Comparison of ENCODE assay signal across 8 cellular contexts in genomic region chr9:125236535-125237159, GRCh38. TPM values are rescaled to one million over a fixed set of nuclear protein-coding genes. Genes with fewer than 3 reads are reported as not detected.
DNase-seq lines count a peak whose midpoint lies in the region; ATAC-seq and TF ChIP-seq lines count a peak whose summit lies in the region.
"Not testable (repeated sequence)": the region's sequence is repeated elsewhere in the genome, so short reads cannot be mapped to it uniquely, and the experiment has no call there.

No MANE protein-coding gene starts in this region.

- not testable (repeated sequence) for ATAC-seq in central memory CD8-positive, alpha-beta T cell (replicated peaks; ENCODE audit: extremely low read depth, poor library complexity, severe bottlenecking); naive thymus-derived CD8-positive, alpha-beta T cell; stimulated activated memory B cell treated with anti-CD40 and anti-IgM and Interleukin-4, amounts not matched to agents 10 μg/mL and 1 μg/mL and 100 μg/mL, for 72 hours

- POLR2A ChIA-PET in naive thymus-derived CD8-positive, alpha-beta T cell (lab: Charles Lee): interaction anchor here (1.0 kb wide), 1 partner anchor 10 kb away, joined by 3 read pairs; no protein-coding TSS in a partner anchor

- H3F3A ChIP-seq in Loucy (ENCODE audit: low read depth): peaks cover 15% of the 10 kb centered on the region

- intact Hi-C loops in activated T-helper 2 cell treated with anti-CD3 and anti-CD28 coated beads, Interferon-gamma antibody, Interleukin-2, Interleukin-4, amounts not matched to agents 10 μg/mL and 5 μg/mL and 100 μg/mL, durations not matched to agents 14 hours and 24 hours and 36 hours (cut with micrococcal nuclease): loop anchor here (10.0 kb wide), 1 partner anchor 128 kb away; no protein-coding TSS in a partner anchor

- H3K27ac Mint-ChIP-seq in T-helper 2 cell treated with Interferon-gamma antibody and Interleukin-4, amounts not matched to agents 5 μg/mL and 100 μg/mL, for 36 hours: peak overlapping the region; percentile 62
- H3K27ac Mint-ChIP-seq in activated T-helper 2 cell treated with anti-CD3 and anti-CD28 coated beads, Interferon-gamma antibody, Interleukin-2, Interleukin-4, amounts not matched to agents 10 μg/mL and 5 μg/mL and 100 μg/mL, durations not matched to agents 14 hours and 24 hours and 36 hours: peak overlapping the region; percentile 50
- peak overlapping the region; percentile 81 for H3K27ac Mint-ChIP-seq in central memory CD8-positive, alpha-beta T cell (ENCODE audit: low read depth)
- H3K27ac Mint-ChIP-seq in naive thymus-derived CD8-positive, alpha-beta T cell: peak overlapping the region in 9 of 10 donors; percentile 3 to 97 (median 76)
- peak overlapping the region; percentile 23 for H3K27ac Mint-ChIP-seq in stimulated activated memory B cell treated with anti-CD40 and anti-IgM and Interleukin-4, amounts not matched to agents 10 μg/mL and 1 μg/mL and 100 μg/mL, for 72 hours

- H3K27me3 ChIP-seq in BLaER1; Loucy (ENCODE audit: insufficient read depth, low read length, poor library complexity, severe bottlenecking); cardiac muscle cell: not testable (repeated sequence)

- DNase-seq in T-helper 2 cell treated with Interferon-gamma antibody and Interleukin-4, amounts not matched to agents 5 μg/mL and 100 μg/mL, for 36 hours (ENCODE audit: low spot score); activated T-helper 2 cell treated with anti-CD3 and anti-CD28 coated beads, Interferon-gamma antibody, Interleukin-2, Interleukin-4, amounts not matched to agents 10 μg/mL and 5 μg/mL and 100 μg/mL, durations not matched to agents 14 hours and 24 hours and 36 hours (ENCODE audit: low spot score); central memory CD8-positive, alpha-beta T cell (ENCODE audit: low spot score in 2 of 2); cardiac muscle cell (ENCODE audit: low read depth in 1 of 2, low spot score in 1 of 2); naive thymus-derived CD8-positive, alpha-beta T cell: not testable (repeated sequence)

- not testable (repeated sequence) for H3K4me3 ChIP-seq in BLaER1
- H3K4me3 ChIP-seq in Loucy (ENCODE audit: low read length, poor library complexity, severe bottlenecking) (peak overlapping the region; percentile 98), cardiac muscle cell (peak overlapping the region; percentile 16)

- not testable (repeated sequence) for H3K9me2 ChIP-seq in Loucy (replicated peaks; ENCODE audit: low read depth, low read length)

- H3K9ac ChIP-seq in BLaER1: not testable (repeated sequence)
- H3K9ac ChIP-seq in Loucy (ENCODE audit: low read depth, low read length, poor library complexity, severe bottlenecking): peak overlapping the region; percentile 99

- H3K36me3 ChIP-seq in BLaER1 (peaks cover 77% of the 10 kb centered on the region), Loucy (ENCODE audit: insufficient read depth, low read length) (peaks cover 64% of the 10 kb centered on the region), cardiac muscle cell (peaks cover 40% of the 10 kb centered on the region)

- H3K9me3 ChIP-seq in BLaER1; Loucy (ENCODE audit: insufficient read depth, low read depth, low read length); cardiac muscle cell (ENCODE audit: low read depth): not testable (repeated sequence)

- not testable (repeated sequence) for TF ChIP-seq CTCF in Loucy (conservative IDR thresholded peaks at IDR 0.05; ENCODE audit: low read length); cardiac muscle cell (IDR thresholded peaks at IDR 0.05; ENCODE audit: low read depth, low read length)

- peaks cover 74% of the 10 kb centered on the region for H4K20me1 ChIP-seq in BLaER1
- H4K20me1 ChIP-seq in Loucy (ENCODE audit: insufficient read depth, low read length, poor library complexity, severe bottlenecking): peaks cover 67% of the 10 kb centered on the region

- peaks cover 40% of the 10 kb centered on the region for H3K4me1 Mint-ChIP-seq in T-helper 2 cell treated with Interferon-gamma antibody and Interleukin-4, amounts not matched to agents 5 μg/mL and 100 μg/mL, for 36 hours (ENCODE audit: low read depth)
- H3K4me1 Mint-ChIP-seq in activated T-helper 2 cell treated with anti-CD3 and anti-CD28 coated beads, Interferon-gamma antibody, Interleukin-2, Interleukin-4, amounts not matched to agents 10 μg/mL and 5 μg/mL and 100 μg/mL, durations not matched to agents 14 hours and 24 hours and 36 hours (ENCODE audit: low read depth): peaks cover 35% of the 10 kb centered on the region
- peaks cover 44% of the 10 kb centered on the region for H3K4me1 Mint-ChIP-seq in central memory CD8-positive, alpha-beta T cell
- peaks cover 30 to 66% (median 56%) of the 10 kb centered on the region in 4 donors for H3K4me1 Mint-ChIP-seq in naive thymus-derived CD8-positive, alpha-beta T cell
- H3K4me1 Mint-ChIP-seq in stimulated activated memory B cell treated with anti-CD40 and anti-IgM and Interleukin-4, amounts not matched to agents 10 μg/mL and 1 μg/mL and 100 μg/mL, for 72 hours: peaks cover 40% of the 10 kb centered on the region

- H2AFZ ChIP-seq in Loucy (ENCODE audit: low read length): not testable (repeated sequence)

- peak overlapping the region; percentile 98 for H3K4me3 Mint-ChIP-seq in T-helper 2 cell treated with Interferon-gamma antibody and Interleukin-4, amounts not matched to agents 5 μg/mL and 100 μg/mL, for 36 hours
- peak overlapping the region; percentile 100 for H3K4me3 Mint-ChIP-seq in activated T-helper 2 cell treated with anti-CD3 and anti-CD28 coated beads, Interferon-gamma antibody, Interleukin-2, Interleukin-4, amounts not matched to agents 10 μg/mL and 5 μg/mL and 100 μg/mL, durations not matched to agents 14 hours and 24 hours and 36 hours (ENCODE audit: low read depth)
- H3K4me3 Mint-ChIP-seq in central memory CD8-positive, alpha-beta T cell: peak overlapping the region; percentile 96
- peak overlapping the region in 9 of 10 donors; percentile 20 to 99 (median 62) for H3K4me3 Mint-ChIP-seq in naive thymus-derived CD8-positive, alpha-beta T cell
- peak overlapping the region; percentile 14 for H3K4me3 Mint-ChIP-seq in stimulated activated memory B cell treated with anti-CD40 and anti-IgM and Interleukin-4, amounts not matched to agents 10 μg/mL and 1 μg/mL and 100 μg/mL, for 72 hours

- H3K36me3 Mint-ChIP-seq in T-helper 2 cell treated with Interferon-gamma antibody and Interleukin-4, amounts not matched to agents 5 μg/mL and 100 μg/mL, for 36 hours (ENCODE audit: low read depth): peaks cover 79% of the 10 kb centered on the region
- H3K36me3 Mint-ChIP-seq in activated T-helper 2 cell treated with anti-CD3 and anti-CD28 coated beads, Interferon-gamma antibody, Interleukin-2, Interleukin-4, amounts not matched to agents 10 μg/mL and 5 μg/mL and 100 μg/mL, durations not matched to agents 14 hours and 24 hours and 36 hours (ENCODE audit: low read depth): peaks cover 82% of the 10 kb centered on the region
- H3K36me3 Mint-ChIP-seq in central memory CD8-positive, alpha-beta T cell (ENCODE audit: insufficient read depth): peaks cover 84% of the 10 kb centered on the region
- H3K36me3 Mint-ChIP-seq in naive thymus-derived CD8-positive, alpha-beta T cell: peaks cover 12 to 87% (median 42%) of the 10 kb centered on the region in 3 donors
- H3K36me3 Mint-ChIP-seq in stimulated activated memory B cell treated with anti-CD40 and anti-IgM and Interleukin-4, amounts not matched to agents 10 μg/mL and 1 μg/mL and 100 μg/mL, for 72 hours: peaks cover 52% of the 10 kb centered on the region

- not testable (repeated sequence) for H3K27me3 Mint-ChIP-seq in T-helper 2 cell treated with Interferon-gamma antibody and Interleukin-4, amounts not matched to agents 5 μg/mL and 100 μg/mL, for 36 hours (ENCODE audit: low read depth); activated T-helper 2 cell treated with anti-CD3 and anti-CD28 coated beads, Interferon-gamma antibody, Interleukin-2, Interleukin-4, amounts not matched to agents 10 μg/mL and 5 μg/mL and 100 μg/mL, durations not matched to agents 14 hours and 24 hours and 36 hours (ENCODE audit: low read depth); central memory CD8-positive, alpha-beta T cell; naive thymus-derived CD8-positive, alpha-beta T cell; stimulated activated memory B cell treated with anti-CD40 and anti-IgM and Interleukin-4, amounts not matched to agents 10 μg/mL and 1 μg/mL and 100 μg/mL, for 72 hours

- peaks cover 42% of the 10 kb centered on the region for H3K4me1 ChIP-seq in BLaER1
- peaks cover 45% of the 10 kb centered on the region for H3K4me1 ChIP-seq in Loucy (ENCODE audit: insufficient read depth, low read length, poor library complexity, severe bottlenecking)
- H3K4me1 ChIP-seq in cardiac muscle cell (ENCODE audit: low read depth): peaks cover 40% of the 10 kb centered on the region

- H3K4me2 ChIP-seq in BLaER1: peak overlapping the region; percentile 73
- peak overlapping the region; percentile 88 for H3K4me2 ChIP-seq in Loucy (ENCODE audit: low read depth, low read length, poor library complexity, severe bottlenecking)

- H3K27ac ChIP-seq in BLaER1: not testable (repeated sequence)
- H3K27ac ChIP-seq in cardiac muscle cell: peak overlapping the region; percentile 34

- peaks cover 65% of the 10 kb centered on the region for H3K79me2 ChIP-seq in Loucy (ENCODE audit: insufficient read depth, low read length)

- not testable (repeated sequence) for H3K9me3 Mint-ChIP-seq in T-helper 2 cell treated with Interferon-gamma antibody and Interleukin-4, amounts not matched to agents 5 μg/mL and 100 μg/mL, for 36 hours; activated T-helper 2 cell treated with anti-CD3 and anti-CD28 coated beads, Interferon-gamma antibody, Interleukin-2, Interleukin-4, amounts not matched to agents 10 μg/mL and 5 μg/mL and 100 μg/mL, durations not matched to agents 14 hours and 24 hours and 36 hours; central memory CD8-positive, alpha-beta T cell; naive thymus-derived CD8-positive, alpha-beta T cell; stimulated activated memory B cell treated with anti-CD40 and anti-IgM and Interleukin-4, amounts not matched to agents 10 μg/mL and 1 μg/mL and 100 μg/mL, for 72 hours

RNA-seq across cellular contexts. Expression of gene HSPA5, which starts 4.5 kb away (rescaled TPM):
- total RNA-seq in activated T-helper 2 cell treated with anti-CD3 and anti-CD28 coated beads, Interferon-gamma antibody, Interleukin-2, Interleukin-4, amounts not matched to agents 10 μg/mL and 5 μg/mL and 100 μg/mL, durations not matched to agents 14 hours and 24 hours and 36 hours: 283 and 285 TPM in 2 replicates
- 69.2 and 182 TPM in 2 replicates for total RNA-seq in cardiac muscle cell
- 285 and 882 TPM in 2 replicates for polyA plus RNA-seq in cardiac muscle cell
- 10 to 100 TPM; 94.6 to 96.6 TPM for total RNA-seq in naive thymus-derived CD8-positive, alpha-beta T cell
- polyA plus RNA-seq in naive thymus-derived CD8-positive, alpha-beta T cell: 100 to 1,000 TPM; 130 to 162 (median 143) TPM

RNA-seq across cellular contexts. Expression of gene GAPVD1, which starts 25.0 kb away (rescaled TPM):
- total RNA-seq in activated T-helper 2 cell treated with anti-CD3 and anti-CD28 coated beads, Interferon-gamma antibody, Interleukin-2, Interleukin-4, amounts not matched to agents 10 μg/mL and 5 μg/mL and 100 μg/mL, durations not matched to agents 14 hours and 24 hours and 36 hours: 50.8 and 51.0 TPM in 2 replicates
- 28.8 and 39.3 TPM in 2 replicates for total RNA-seq in cardiac muscle cell
- polyA plus RNA-seq in cardiac muscle cell: 34.2 and 37.9 TPM in 2 replicates
- total RNA-seq in naive thymus-derived CD8-positive, alpha-beta T cell: 10 to 100 TPM; 63.5 to 77.6 TPM
- polyA plus RNA-seq in naive thymus-derived CD8-positive, alpha-beta T cell: 10 to 100 TPM; 43.7 to 50.7 (median 48.5) TPM

RNA-seq across cellular contexts. Expression of gene RABEPK, which starts 36.3 kb away (rescaled TPM):
- 32.8 and 34.0 TPM in 2 replicates for total RNA-seq in activated T-helper 2 cell treated with anti-CD3 and anti-CD28 coated beads, Interferon-gamma antibody, Interleukin-2, Interleukin-4, amounts not matched to agents 10 μg/mL and 5 μg/mL and 100 μg/mL, durations not matched to agents 14 hours and 24 hours and 36 hours
- 8.7 and 16.1 TPM in 2 replicates for total RNA-seq in cardiac muscle cell
- polyA plus RNA-seq in cardiac muscle cell: 20.0 and 27.2 TPM in 2 replicates
- total RNA-seq in naive thymus-derived CD8-positive, alpha-beta T cell: 10 to 100 TPM; 13.1 TPM
- polyA plus RNA-seq in naive thymus-derived CD8-positive, alpha-beta T cell: 10 to 100 TPM; 29.4 to 44.2 (median 32.7) TPM

RNA-seq across cellular contexts. Expression of gene PPP6C, which starts 47.0 kb away (rescaled TPM):
- 44.3 and 44.9 TPM in 2 replicates for total RNA-seq in activated T-helper 2 cell treated with anti-CD3 and anti-CD28 coated beads, Interferon-gamma antibody, Interleukin-2, Interleukin-4, amounts not matched to agents 10 μg/mL and 5 μg/mL and 100 μg/mL, durations not matched to agents 14 hours and 24 hours and 36 hours
- 16.5 TPM in 2 replicates for total RNA-seq in cardiac muscle cell
- polyA plus RNA-seq in cardiac muscle cell: 16.3 and 27.7 TPM in 2 replicates
- total RNA-seq in naive thymus-derived CD8-positive, alpha-beta T cell: 10 to 100 TPM; 51.9 to 59.0 TPM
- 10 to 100 TPM; 47.2 to 55.9 (median 51.6) TPM for polyA plus RNA-seq in naive thymus-derived CD8-positive, alpha-beta T cell

Comparison
In these comparisons a context has a peak if more than half of its experiments do, and no peak if none do; other contexts are left out.
1. H3K27ac Mint-ChIP-seq: peak in every context shown above with its lines; median percentile 81 in central memory CD8-positive, alpha-beta T cell; 76 in naive thymus-derived CD8-positive, alpha-beta T cell; 62 in T-helper 2 cell treated with Interferon-gamma antibody and Interleukin-4, amounts not matched to agents 5 μg/mL and 100 μg/mL, for 36 hours; 50 in activated T-helper 2 cell treated with anti-CD3 and anti-CD28 coated beads, Interferon-gamma antibody, Interleukin-2, Interleukin-4, amounts not matched to agents 10 μg/mL and 5 μg/mL and 100 μg/mL, durations not matched to agents 14 hours and 24 hours and 36 hours; 23 in stimulated activated memory B cell treated with anti-CD40 and anti-IgM and Interleukin-4, amounts not matched to agents 10 μg/mL and 1 μg/mL and 100 μg/mL, for 72 hours.
2. H3K4me3 Mint-ChIP-seq: peak in every context shown above with its lines; median percentile 100 in activated T-helper 2 cell treated with anti-CD3 and anti-CD28 coated beads, Interferon-gamma antibody, Interleukin-2, Interleukin-4, amounts not matched to agents 10 μg/mL and 5 μg/mL and 100 μg/mL, durations not matched to agents 14 hours and 24 hours and 36 hours; 98 in T-helper 2 cell treated with Interferon-gamma antibody and Interleukin-4, amounts not matched to agents 5 μg/mL and 100 μg/mL, for 36 hours; 96 in central memory CD8-positive, alpha-beta T cell; 62 in naive thymus-derived CD8-positive, alpha-beta T cell; 14 in stimulated activated memory B cell treated with anti-CD40 and anti-IgM and Interleukin-4, amounts not matched to agents 10 μg/mL and 1 μg/mL and 100 μg/mL, for 72 hours.